10 cellular contexts compared by ENCODE assay signal in genomic region chr14:85534914-85535313, GRCh38. TPM values are rescaled to one million over a fixed set of nuclear protein-coding genes. Genes with fewer than 3 reads are reported as not detected.
DNase-seq lines count a peak whose midpoint lies in the region; TF ChIP-seq lines count a peak whose summit lies in the region.
"Had no signal": no experiment of that assay in that cellular context is flagged by ENCODE, and none has a peak within 500 bp of the region (broad histone marks: within the 10 kb centered on the region; RNA-seq: fewer than 3 reads in every experiment).

No MANE protein-coding gene starts in this region.

- TF ChIP-seq CTCF in esophagus muscularis mucosa (IDR thresholded peaks at IDR 0.05) (no peak), osteoblast (IDR thresholded peaks at IDR 0.05; ENCODE audit: extremely low read depth, low read depth, low read length) (no peak), Caco-2 (IDR thresholded peaks at IDR 0.05; ENCODE audit: insufficient read depth in 1 of 2, low read depth in 1 of 2, low read length in 1 of 2, severe bottlenecking in 1 of 2, unreplicated experiment in 1 of 2) (no peak)

- H3K27ac ChIP-seq in ACC112 (ENCODE audit: low read depth, low read length), result no peak overlapping the region
- no peak overlapping the region for H3K27ac ChIP-seq in HUES64 (ENCODE audit: low read depth, low read length)
- peak overlapping the region in 3 of 4 donors; percentile 69 to 75 (median 71) for H3K27ac ChIP-seq in esophagus muscularis mucosa (replicated peaks in 1 of 4)
- H3K27ac ChIP-seq in osteoblast (ENCODE audit: low read depth, low read length), result peak overlapping the region; percentile 26

- H3K36me3 Mint-ChIP-seq in activated naive CD4-positive, alpha-beta T cell treated with anti-CD3 and anti-CD28 coated beads for 36 hours (ENCODE audit: low read depth), result no peaks in the 10 kb centered on the region
- no peaks in the 10 kb centered on the region for H3K36me3 Mint-ChIP-seq in Caco-2 (ENCODE audit: insufficient read depth, unreplicated experiment)

- H3K9me3 ChIP-seq in HUES64 (ENCODE audit: insufficient read depth, low read depth, low read length) (no peaks in the 10 kb centered on the region), esophagus muscularis mucosa (no peaks in the 10 kb centered on the region), osteoblast (ENCODE audit: low read depth, low read length) (no peaks in the 10 kb centered on the region), Caco-2 (0 out of 2 replicates have a peak, but pooled peaks cover 5% of the 10 kb centered on the region)

- CTCF ChIA-PET in activated naive CD4-positive, alpha-beta T cell treated with anti-CD3 and anti-CD28 coated beads for 36 hours (lab: Charles Lee), result interaction anchor here (0.7 kb wide), 1 partner anchor 245 kb away, joined by 3 read pairs; no protein-coding TSS in a partner anchor
- CTCF ChIA-PET in Caco-2 (lab: Charles Lee), result interaction anchor here (1.0 kb wide), 1 partner anchor 52 kb away, joined by 3 read pairs; no protein-coding TSS in a partner anchor

- WGBS in HUES64, result 2% methylated on average over 8 of the region's 8 CpGs
- WGBS in esophagus muscularis mucosa, result 31% methylated on average over 8 of the region's 8 CpGs

- peak overlapping the region; percentile 99 for H3K4me2 ChIP-seq in osteoblast (ENCODE audit: insufficient read depth, low read length)

- H3K4me1 Mint-ChIP-seq in activated naive CD4-positive, alpha-beta T cell treated with anti-CD3 and anti-CD28 coated beads for 36 hours (ENCODE audit: low read depth), result peaks cover 9% of the 10 kb centered on the region
- H3K4me1 Mint-ChIP-seq in Caco-2 (ENCODE audit: low read depth, unreplicated experiment), result no peaks in the 10 kb centered on the region

- intact Hi-C loops in esophagus muscularis mucosa (cut with DNase I) (no loop called here), Caco-2 (cut with micrococcal nuclease; ENCODE audit: unreplicated experiment) (no loop called here)
- intact Hi-C loops in activated naive CD4-positive, alpha-beta T cell treated with anti-CD3 and anti-CD28 coated beads for 36 hours (cut with micrococcal nuclease), result no loop called here

- H4K20me1 ChIP-seq in osteoblast (ENCODE audit: insufficient read depth, low read length), result peaks cover 4% of the 10 kb centered on the region

- H3K79me2 ChIP-seq in ACC112 (ENCODE audit: control insufficient read depth, insufficient read depth, low read length, unreplicated experiment) (peaks cover 46% of the 10 kb centered on the region), osteoblast (ENCODE audit: insufficient read depth, low read length) (peaks cover 70% of the 10 kb centered on the region)

- H3K27me3 Mint-ChIP-seq in activated naive CD4-positive, alpha-beta T cell treated with anti-CD3 and anti-CD28 coated beads for 36 hours (ENCODE audit: low read depth), result peaks cover 52% of the 10 kb centered on the region
- H3K27me3 Mint-ChIP-seq in Caco-2 (ENCODE audit: insufficient read depth, unreplicated experiment), result no peaks in the 10 kb centered on the region

- POLR2A ChIA-PET in Caco-2 (lab: Charles Lee), result no interaction called here

- no peak for TF ChIP-seq POLR2A in esophagus muscularis mucosa (IDR thresholded peaks at IDR 0.05; ENCODE audit: low read depth)

- no peak for TF ChIP-seq EP300 in esophagus muscularis mucosa (IDR thresholded peaks at IDR 0.05)

- H3K4me3 ChIP-seq in ACC112 (ENCODE audit: low read depth, low read length) (peak overlapping the region; percentile 81), HUES64 (ENCODE audit: low read length) (peak overlapping the region; percentile 65), esophagus muscularis mucosa (peak overlapping the region; percentile 59 to 70 (median 60)), osteoblast (ENCODE audit: insufficient read depth, low read length) (peak overlapping the region; percentile 73), Caco-2 (ENCODE audit: low read depth, low read length) (no peak overlapping the region)

- H3K27me3 ChIP-seq in ACC112 (ENCODE audit: insufficient read depth, low read length) (no peaks in the 10 kb centered on the region), HUES64 (ENCODE audit: insufficient read depth, low read length) (peaks cover 56% of the 10 kb centered on the region), esophagus muscularis mucosa (peaks cover 0 to 51% (median 16%) of the 10 kb centered on the region in 4 donors), osteoblast (ENCODE audit: insufficient read depth, low read length) (no peaks in the 10 kb centered on the region), Caco-2 (replicated peaks; ENCODE audit: control insufficient read depth, insufficient read depth, low read length) (no peaks in the 10 kb centered on the region)

- H3K36me3 ChIP-seq in ACC112 (ENCODE audit: insufficient read depth, low read length) (no peaks in the 10 kb centered on the region), HUES64 (ENCODE audit: insufficient read depth, low read length) (no peaks in the 10 kb centered on the region), esophagus muscularis mucosa (no peaks in the 10 kb centered on the region), osteoblast (ENCODE audit: insufficient read depth, low read length) (no peaks in the 10 kb centered on the region), Caco-2 (ENCODE audit: control insufficient read depth, insufficient read depth, low read length) (no peaks in the 10 kb centered on the region)

- H2AFZ ChIP-seq in ACC112 (ENCODE audit: low read length, unreplicated experiment), result peak overlapping the region; percentile 42
- peak overlapping the region; percentile 73 for H2AFZ ChIP-seq in osteoblast (ENCODE audit: low read length)

- no peak overlapping the region for H3K4me3 Mint-ChIP-seq in activated naive CD4-positive, alpha-beta T cell treated with anti-CD3 and anti-CD28 coated beads for 36 hours
- no peak overlapping the region for H3K4me3 Mint-ChIP-seq in Caco-2 (ENCODE audit: unreplicated experiment)
- H3K4me3 Mint-ChIP-seq: effector memory CD8-positive, alpha-beta T cell had no signal

- DNase-seq in esophagus muscularis mucosa (ENCODE audit: extremely low spot score) (no peak), osteoblast (ENCODE audit: insufficient read length, low spot score, missing footprints) (peak; percentile 87), Caco-2 (no peak)
- DNase-seq in stimulated activated CD4-positive, alpha-beta T cell treated with anti-CD3 and anti-CD28 coated beads, Interleukin-4, amount 100 ng/mL, for 4 hours, result no peak
- DNase-seq in activated naive CD4-positive, alpha-beta T cell treated with anti-CD3 and anti-CD28 coated beads for 36 hours, result no peak
- DNase-seq in activated CD4-positive, CD25-positive, alpha-beta regulatory T cell (lab: John Stamatoyannopoulos, UW), result no peak
- DNase-seq: COR-L47; effector memory CD8-positive, alpha-beta T cell had no signal

- BruUV-seq in Caco-2 (replicated peaks; lab: Mats Ljungman, UMichigan), result no TSS peak

- H3K9me3 Mint-ChIP-seq in activated naive CD4-positive, alpha-beta T cell treated with anti-CD3 and anti-CD28 coated beads for 36 hours, result no peaks in the 10 kb centered on the region
- H3K9me3 Mint-ChIP-seq in Caco-2 (ENCODE audit: unreplicated experiment), result peaks cover 9% of the 10 kb centered on the region

- no peak overlapping the region for H3K9ac ChIP-seq in HUES64 (ENCODE audit: low read depth, low read length)

- H3K4me1 ChIP-seq in ACC112 (ENCODE audit: control insufficient read depth, insufficient read depth, low read length, unreplicated experiment) (peaks cover 19% of the 10 kb centered on the region), HUES64 (ENCODE audit: insufficient read depth, low read length) (peaks cover 37% of the 10 kb centered on the region), esophagus muscularis mucosa (peaks cover 16 to 47% (median 41%) of the 10 kb centered on the region in 4 donors), osteoblast (ENCODE audit: insufficient read depth, low read length) (peaks cover 36% of the 10 kb centered on the region), Caco-2 (no peaks in the 10 kb centered on the region; the same call in 1 of the 2 replicates)

- no peak overlapping the region for H3K27ac Mint-ChIP-seq in activated naive CD4-positive, alpha-beta T cell treated with anti-CD3 and anti-CD28 coated beads for 36 hours
- no peak overlapping the region for H3K27ac Mint-ChIP-seq in Caco-2 (ENCODE audit: unreplicated experiment)
- H3K27ac Mint-ChIP-seq: effector memory CD8-positive, alpha-beta T cell had no signal

RNA-seq across cellular contexts. Expression of gene FLRT2, which starts 5.0 kb away (rescaled TPM):
- polyA plus RNA-seq in HUES64 (2013, experiment 1 of 2), result 12.0 TPM
- 12.8 TPM for polyA plus RNA-seq in HUES64 (2013, experiment 2 of 2)
- 10 to 100 TPM in 2 of 4 donors, 1 to 10 TPM in 2; 2.5 to 13.0 (median 7.9) TPM for total RNA-seq in esophagus muscularis mucosa
- 39.1 and 46.3 TPM in 2 replicates for total RNA-seq in osteoblast
- not detected for total RNA-seq in activated naive CD4-positive, alpha-beta T cell treated with anti-CD3 and anti-CD28 coated beads for 36 hours
- total RNA-seq in Caco-2 (2022), result 0.07 and 0.43 TPM in 2 replicates

Comparison
In these comparisons a context has a peak if more than half of its experiments do, and no peak if none do; other contexts are left out.
1. H3K27ac ChIP-seq: peak in esophagus muscularis mucosa (3 of 4) and osteoblast (single experiment); none in ACC112 (single experiment) and HUES64 (single experiment).